In the genomic region with DNA sequence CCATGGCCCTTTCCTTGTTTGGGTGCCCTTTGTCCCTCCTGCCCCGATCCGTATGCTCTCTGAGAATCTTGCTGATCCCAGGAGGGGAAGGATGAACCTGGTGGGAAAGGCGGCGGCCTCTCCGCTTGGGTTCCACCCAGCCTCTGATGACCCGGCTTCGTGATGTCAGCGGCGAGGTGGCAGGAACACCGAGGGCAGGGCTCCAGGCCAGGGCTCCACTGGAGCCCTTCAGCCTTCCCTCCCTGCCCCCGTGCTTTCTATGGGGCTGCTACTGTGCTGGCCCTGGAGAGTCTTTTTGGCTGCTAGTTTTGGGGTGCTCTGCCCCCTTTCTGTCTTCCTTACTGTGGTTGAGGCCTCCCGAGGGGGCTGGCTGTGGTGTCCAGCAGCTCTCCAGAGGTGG, we compare ENCODE assay signal across 26 cellular contexts. TPM values are rescaled to one million over a fixed set of nuclear protein-coding genes. Genes with fewer than 3 reads are reported as not detected.
"Had no signal": no experiment of that assay in that cellular context is flagged by ENCODE, and none has a peak within 500 bp of the region (broad histone marks: within the 10 kb centered on the region; RNA-seq: fewer than 3 reads in every experiment).

No MANE protein-coding gene starts in this region.

- H3K27ac Mint-ChIP-seq: activated CD4-positive, alpha-beta T cell treated with anti-CD3 and anti-CD28 coated beads, Interleukin-2, amount 10 ng/mL, durations not matched to agents 7 days and 5 days; neural progenitor cell had no signal

- H3K9me3 ChIP-seq: body of pancreas, colonic mucosa, left lung, prostate gland, suprapubic skin, transverse colon, uterus had no signal

- H3K27ac ChIP-seq: body of pancreas, colonic mucosa, foreskin keratinocyte, left lung, neural progenitor cell, skin epidermis, suprapubic skin, transverse colon, uterus had no signal

- H3K4me2 ChIP-seq: neural progenitor cell had no signal

- DNase-seq: activated CD4-positive, alpha-beta T cell treated with anti-CD3 and anti-CD28 coated beads, Interleukin-2, amount 10 ng/mL, durations not matched to agents 7 days and 5 days; activated CD8-positive, alpha-beta memory T cell treated with anti-CD3 and anti-CD28 coated beads for 24 hours; activated gamma-delta T cell; amniotic stem cell; body of pancreas; colonic mucosa; foreskin keratinocyte; head of caudate nucleus; kidney; left lung; stimulated activated naive CD8-positive, alpha-beta T cell treated with anti-CD3 and anti-CD28 coated beads, Interleukin-15, amount 100 ng/mL, for 72 hours; T1000; transverse colon; uterus had no signal

- H3K27me3 Mint-ChIP-seq: activated CD4-positive, alpha-beta T cell treated with anti-CD3 and anti-CD28 coated beads, Interleukin-2, amount 10 ng/mL, durations not matched to agents 7 days and 5 days; central memory CD8-positive, alpha-beta T cell; stimulated activated naive CD8-positive, alpha-beta T cell treated with anti-CD3 and anti-CD28 coated beads, Interleukin-15, amount 100 ng/mL, for 72 hours had no signal

- H3K4me1 ChIP-seq: colonic mucosa, left lung, neural progenitor cell, uterus had no signal

- H3K36me3 ChIP-seq: uterus had no signal

- H3K27me3 ChIP-seq: body of pancreas, colonic mucosa, foreskin keratinocyte, left lung, neural progenitor cell, suprapubic skin, transverse colon, uterus had no signal

- H3K4me3 ChIP-seq: body of pancreas, colonic mucosa, left lung, neural progenitor cell, prostate gland, skin epidermis, suprapubic skin, transverse colon, uterus had no signal

- H3K9ac ChIP-seq: neural progenitor cell had no signal

- H2AFZ ChIP-seq: neural progenitor cell had no signal

- H3K9me3 Mint-ChIP-seq: activated CD4-positive, alpha-beta T cell treated with anti-CD3 and anti-CD28 coated beads, Interleukin-2, amount 10 ng/mL, durations not matched to agents 7 days and 5 days; activated naive CD4-positive, alpha-beta T cell treated with anti-CD3 and anti-CD28 coated beads, Interleukin-2, amount 50 U/mL, for 72 hours; central memory CD8-positive, alpha-beta T cell; neural progenitor cell; stimulated activated naive CD8-positive, alpha-beta T cell treated with anti-CD3 and anti-CD28 coated beads, Interleukin-15, amount 100 ng/mL, for 72 hours had no signal

- H3K4me3 Mint-ChIP-seq: activated CD4-positive, alpha-beta T cell treated with anti-CD3 and anti-CD28 coated beads, Interleukin-2, amount 10 ng/mL, durations not matched to agents 7 days and 5 days; central memory CD8-positive, alpha-beta T cell; neural progenitor cell; stimulated activated naive CD8-positive, alpha-beta T cell treated with anti-CD3 and anti-CD28 coated beads, Interleukin-15, amount 100 ng/mL, for 72 hours had no signal

- FAIRE-seq: kidney had no signal

- ATAC-seq: activated CD4-positive, CD25-positive, alpha-beta regulatory T cell treated with anti-CD3 and anti-CD28 coated beads, Interleukin-2, amount 50 U/mL, for 24 hours; activated naive CD4-positive, alpha-beta T cell treated with anti-CD3 and anti-CD28 coated beads, Interleukin-2, amount 50 U/mL, for 72 hours; body of pancreas; foreskin keratinocyte; left lung; right cardiac atrium; stimulated activated naive CD8-positive, alpha-beta T cell treated with anti-CD3 and anti-CD28 coated beads, Interleukin-15, amount 100 ng/mL, for 72 hours had no signal

RNA-seq across cellular contexts. Expression of a gene that starts 16.6 kb away (rescaled TPM):
- total RNA-seq: uterus had no signal

RNA-seq across cellular contexts. Expression of a gene that starts 29.8 kb away (rescaled TPM):
- total RNA-seq: activated CD4-positive, alpha-beta T cell treated with anti-CD3 and anti-CD28 coated beads, Interleukin-2, amount 10 ng/mL, durations not matched to agents 7 days and 5 days; activated naive CD4-positive, alpha-beta T cell treated with anti-CD3 and anti-CD28 coated beads, Interleukin-2, amount 50 U/mL, for 72 hours; body of pancreas; colonic mucosa; epithelial cell of proximal tubule; fibroblast of lung; foreskin keratinocyte; kidney; left lung; lung microvascular endothelial cell; osteocyte; prostate gland; suprapubic skin; uterus had no signal
